ENCODE assay signal across 17 cellular contexts in the genomic region with DNA sequence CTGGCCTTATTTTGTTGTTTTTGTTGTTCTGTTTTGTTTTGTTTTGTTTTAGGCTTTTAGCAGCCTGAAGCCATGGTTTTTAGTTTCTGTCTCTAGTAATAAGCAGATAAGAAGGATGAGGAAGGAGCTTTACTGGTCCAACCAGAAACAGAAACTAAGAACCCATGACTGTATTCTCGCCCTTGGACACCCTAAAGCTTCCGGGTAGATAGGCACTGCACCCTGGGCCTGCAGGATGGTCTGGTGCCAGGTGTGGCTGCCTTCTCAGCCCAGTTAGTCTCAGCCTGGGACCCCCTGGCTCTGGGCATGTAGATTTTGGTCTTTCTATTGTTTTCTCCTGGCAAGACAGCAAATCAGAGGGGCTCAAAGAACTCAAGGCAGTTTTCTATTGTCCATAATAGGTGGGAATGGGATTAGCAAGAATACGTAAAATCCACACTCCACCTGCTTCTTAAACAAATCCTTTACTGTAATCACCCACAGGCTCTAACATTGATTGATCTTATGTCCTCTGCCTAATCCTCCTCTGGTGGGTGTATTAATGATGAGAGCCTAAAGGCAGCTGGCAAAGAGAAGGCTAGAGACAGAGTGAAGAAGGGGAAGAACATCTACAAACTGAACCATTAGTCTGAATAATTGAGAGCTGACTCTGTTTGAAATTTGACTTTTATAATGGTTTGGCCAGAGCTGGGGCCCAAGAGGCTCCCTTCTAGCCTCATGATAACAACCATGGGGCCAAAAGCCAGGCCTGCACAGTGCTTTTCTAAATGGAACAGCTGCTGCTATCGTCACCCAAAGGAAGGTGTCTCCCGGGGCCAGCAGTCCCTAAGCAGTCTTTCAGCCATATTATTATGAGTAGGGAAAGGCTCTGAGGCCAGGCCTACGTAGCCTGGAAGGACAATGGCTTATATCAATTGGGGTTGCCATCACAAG.
DNase-seq lines count a peak whose midpoint lies in the region; ATAC-seq and TF ChIP-seq lines count a peak whose summit lies in the region.
"Had no signal": no experiment of that assay in that cellular context is flagged by ENCODE, and none has a peak within 500 bp of the region (broad histone marks: within the 10 kb centered on the region; RNA-seq: fewer than 3 reads in every experiment).

No MANE protein-coding gene starts in this region.

- H3K27ac Mint-ChIP-seq in central memory CD8-positive, alpha-beta T cell (ENCODE audit: low read depth), result peak overlapping the region; percentile 38

- no peaks in the 10 kb centered on the region for H3K36me3 Mint-ChIP-seq in central memory CD8-positive, alpha-beta T cell (ENCODE audit: insufficient read depth)
- H3K36me3 Mint-ChIP-seq: CD8-positive, alpha-beta memory T cell had no signal

- H3K9me3 Mint-ChIP-seq in central memory CD8-positive, alpha-beta T cell, result no peaks in the 10 kb centered on the region
- H3K9me3 Mint-ChIP-seq: CD8-positive, alpha-beta memory T cell had no signal

- peak; percentile 20 for DNase-seq in GM12865 (ENCODE audit: low read depth)
- peak; percentile 26 for DNase-seq in RPMI8226
- DNase-seq in central memory CD8-positive, alpha-beta T cell (ENCODE audit: low spot score in 2 of 2), result no peak
- DNase-seq in left cardiac atrium, result no peak
- no peak for DNase-seq in right lobe of liver
- DNase-seq in occipital lobe (lab: John Stamatoyannopoulos, UW), result no peak
- DNase-seq: CD8-positive, alpha-beta memory T cell; DND-41; GOT3; KBM-7; NCI-H1048; NCI-H2081 treated with DMSO at 0.1 percent for 48 hours; NCI-H526 had no signal

- H3K27me3 ChIP-seq in parathyroid adenoma (ENCODE audit: control insufficient read depth, insufficient read depth, low read length) (no peaks in the 10 kb centered on the region), right lobe of liver (no peaks in the 10 kb centered on the region)
- H3K27me3 ChIP-seq: BLaER1 had no signal

- H3K4me1 Mint-ChIP-seq in central memory CD8-positive, alpha-beta T cell, result peaks cover 10% of the 10 kb centered on the region

- H2AFZ ChIP-seq in parathyroid adenoma, result no peak overlapping the region

- H3K9ac ChIP-seq in parathyroid adenoma, result no peak overlapping the region
- H3K9ac ChIP-seq: BLaER1 had no signal

- H3K4me3 ChIP-seq in GM12865 (ENCODE audit: low read depth, low read length) (no peak overlapping the region), parathyroid adenoma (ENCODE audit: low read depth, low read length) (no peak overlapping the region), right lobe of liver (no peak overlapping the region)
- H3K4me3 ChIP-seq: BLaER1, SJSA1 had no signal

- H3K4me2 ChIP-seq in parathyroid adenoma (ENCODE audit: low read length), result peak overlapping the region; percentile 18
- H3K4me2 ChIP-seq: BLaER1 had no signal

- no peak for ATAC-seq in central memory CD8-positive, alpha-beta T cell (replicated peaks; ENCODE audit: extremely low read depth, poor library complexity, severe bottlenecking)
- ATAC-seq in left cardiac atrium (no peak), HG02970 (IDR thresholded peaks at IDR 0.05; ENCODE audit: low FRiP score, unreplicated experiment) (no peak), right lobe of liver (no peak)

- H3K4me3 Mint-ChIP-seq in central memory CD8-positive, alpha-beta T cell, result no peak overlapping the region
- H3K4me3 Mint-ChIP-seq: CD8-positive, alpha-beta memory T cell had no signal

- no peak for TF ChIP-seq CTCF in GM12865 (IDR thresholded peaks at IDR 0.05; ENCODE audit: insufficient read depth, low read depth, low read length, missing control alignments)
- TF ChIP-seq CTCF in parathyroid adenoma (IDR thresholded peaks at IDR 0.05), result no peak
- no peak for TF ChIP-seq CTCF in right lobe of liver (IDR thresholded peaks at IDR 0.05)

- H3K79me2 ChIP-seq in parathyroid adenoma, result no peaks in the 10 kb centered on the region

- H3K27me3 Mint-ChIP-seq in central memory CD8-positive, alpha-beta T cell, result no peaks in the 10 kb centered on the region

- no peak for TF ChIP-seq POLR2A in right lobe of liver (IDR thresholded peaks at IDR 0.05)

- intact Hi-C loops in left cardiac atrium (cut with DNase I) (no loop called here), right lobe of liver (cut with DNase I) (no loop called here)

- 87% methylated on average over 6 of the region's 6 CpGs for WGBS in right lobe of liver (ENCODE audit: insufficient coverage, low coverage, low lambda C conversion rate, missing lambda C conversion rate)

- H3K27ac ChIP-seq in parathyroid adenoma (peak overlapping the region; percentile 98), right lobe of liver (no peak overlapping the region)
- H3K27ac ChIP-seq: BLaER1, SJSA1 had no signal

- no peaks in the 10 kb centered on the region for H3K9me3 ChIP-seq in parathyroid adenoma (ENCODE audit: control insufficient read depth, low read length)
- no peaks in the 10 kb centered on the region for H3K9me3 ChIP-seq in right lobe of liver
- H3K9me3 ChIP-seq: BLaER1, SJSA1 had no signal

- H3K4me1 ChIP-seq in parathyroid adenoma (peaks cover 56% of the 10 kb centered on the region), right lobe of liver (peaks cover 0 to 10% (median 0%) of the 10 kb centered on the region in 4 donors)
- H3K4me1 ChIP-seq: BLaER1 had no signal

- H3K36me3 ChIP-seq in parathyroid adenoma (ENCODE audit: control insufficient read depth, insufficient read depth, low read length) (no peaks in the 10 kb centered on the region), right lobe of liver (no peaks in the 10 kb centered on the region)
- H3K36me3 ChIP-seq: BLaER1, SJSA1 had no signal

Comparison
In these comparisons a context has a peak if more than half of its experiments do, and no peak if none do; other contexts are left out.
1. DNase-seq: peak in GM12865 (single experiment) and RPMI8226 (single experiment); none in central memory CD8-positive, alpha-beta T cell (0 of 2), left cardiac atrium (single experiment), right lobe of liver (0 of 3) and occipital lobe (single experiment).